ENCODE assay signal across 8 cellular contexts in genomic region chr1:1574721-1575537, GRCh38. TPM values are rescaled to one million over a fixed set of nuclear protein-coding genes. Genes with fewer than 3 reads are reported as not detected.
DNase-seq lines count a peak whose midpoint lies in the region; FAIRE-seq and TF ChIP-seq lines count a peak whose summit lies in the region.

Gene SSU72 (minus strand): TSS chr1:1574863. CDS start chr1:1574557, 306 bp downstream.

- H4K5ac ChIP-seq in H9 (ENCODE audit: insufficient read length, low read depth, low read length): peak within 1 kb of the TSS; percentile 95

- H3K23ac ChIP-seq in H9 (ENCODE audit: insufficient read length, low read depth, low read length): no peak within 1 kb of the TSS

- no peaks in the 10 kb centered on the region for H3K79me1 ChIP-seq in H9 (ENCODE audit: insufficient read depth, low read depth, low read length, poor library complexity, severe bottlenecking)

- H3K36me3 ChIP-seq in ES-I3 (ENCODE audit: insufficient read depth, low read length): peaks cover 2% of the 10 kb centered on the region; the same call in 1 of the 2 replicates
- H3K36me3 ChIP-seq in SJSA1: peaks cover 36% of the 10 kb centered on the region

- TF ChIP-seq CTCF in H9 (conservative IDR thresholded peaks at IDR 0.05): no peak

- no peak for FAIRE-seq in frontal cortex (lab: Jason Lieb, UNC)

- H3K27me3 Mint-ChIP-seq in H9 (ENCODE audit: low read depth): peaks cover 13% of the 10 kb centered on the region

- peak within 1 kb of the TSS; percentile 98 for H3K18ac ChIP-seq in H9 (ENCODE audit: insufficient read length, low read depth, low read length)

- H2BK5ac ChIP-seq in H9 (ENCODE audit: insufficient read length, low read length): peak within 1 kb of the TSS; percentile 69

- H3K4ac ChIP-seq in H9 (ENCODE audit: low read depth, low read length): peak within 1 kb of the TSS; percentile 50; the same call in 1 of the 2 replicates

- H2BK12ac ChIP-seq in H9 (ENCODE audit: insufficient read length, low read depth, low read length): no peak within 1 kb of the TSS

- peak within 1 kb of the TSS; percentile 39 for H2BK120ac ChIP-seq in H9 (ENCODE audit: low read depth, low read length, poor library complexity, severe bottlenecking)

- H3K4me1 ChIP-seq in ES-I3 (ENCODE audit: insufficient read depth, low read length) (no peaks in the 10 kb centered on the region), H9 (ENCODE audit: insufficient read depth, low read length) (no peaks in the 10 kb centered on the region), SJSA1 (replicated peaks) (peaks cover 15% of the 10 kb centered on the region)

- H4K20me1 ChIP-seq in H9 (ENCODE audit: control insufficient read depth, insufficient read depth, insufficient read length): no peaks in the 10 kb centered on the region

- H3K4me3 Mint-ChIP-seq in H9: peak within 1 kb of the TSS; percentile 96 to 99

- H2BK20ac ChIP-seq in H9 (ENCODE audit: low read depth, low read length, poor library complexity, severe bottlenecking): no peak within 1 kb of the TSS

- H3K27me3 ChIP-seq in H9 (ENCODE audit: insufficient read depth, low read length) (no peaks in the 10 kb centered on the region), SJSA1 (replicated peaks) (no peaks in the 10 kb centered on the region; the same call in 1 of the 2 replicates)

- H3K36me3 Mint-ChIP-seq in H9 (ENCODE audit: insufficient read depth in 1 of 3, low read depth in 3 of 3): peaks cover 10 to 26% (median 16%) of the 10 kb centered on the region in 3 experiments

- H2AFZ ChIP-seq in H9 (ENCODE audit: low read length): no peak within 1 kb of the TSS

- H3K9ac ChIP-seq in ES-I3 (ENCODE audit: low read depth, low read length): peak within 1 kb of the TSS; percentile 97
- H3K9ac ChIP-seq in H9 (ENCODE audit: extremely low read depth, insufficient read length, low read length): peak within 1 kb of the TSS; percentile 97

- H4K91ac ChIP-seq in H9 (ENCODE audit: insufficient read length, low read depth, low read length): peak within 1 kb of the TSS; percentile 85

- no peaks in the 10 kb centered on the region for H3K9me3 ChIP-seq in ES-I3 (ENCODE audit: control insufficient read depth, insufficient read depth, low read length)
- H3K9me3 ChIP-seq in H9 (ENCODE audit: control insufficient read depth, low read depth, low read length): no peaks in the 10 kb centered on the region
- H3K9me3 ChIP-seq in SJSA1 (replicated peaks): 0 out of 2 replicates have a peak, but pooled peaks cover 5% of the 10 kb centered on the region

- H2AK5ac ChIP-seq in H9 (ENCODE audit: insufficient read length, low read length): no peak within 1 kb of the TSS

- peak within 1 kb of the TSS; percentile 61 for H4K8ac ChIP-seq in H9 (replicated peaks; ENCODE audit: insufficient read length, low read depth, low read length)

- peaks cover 0 to 3% of the 10 kb centered on the region in 2 experiments; a peak in 1 of 5 replicates for H3K9me3 Mint-ChIP-seq in H9

- H3K14ac ChIP-seq in H9 (ENCODE audit: insufficient read depth, low read length): peak within 1 kb of the TSS; percentile 99

- peaks cover 31% of the 10 kb centered on the region for H3K79me2 ChIP-seq in H9 (ENCODE audit: insufficient read depth, low read length)

- peak within 1 kb of the TSS; percentile 100 for H3K4me3 ChIP-seq in SJSA1

- no peak within 1 kb of the TSS for H3K56ac ChIP-seq in H9 (ENCODE audit: insufficient read length, low read depth, low read length)

- H2BK15ac ChIP-seq in H9 (ENCODE audit: low read depth, low read length): no peak within 1 kb of the TSS

- peak; percentile 92 for DNase-seq in H9
- DNase-seq in M059J (ENCODE audit: low read depth): peak; percentile 89
- peak; percentile 87 to 92 for DNase-seq in SJSA1 (ENCODE audit: low read depth in 1 of 2, low spot score in 2 of 2)
- DNase-seq in activated naive CD4-positive, alpha-beta T cell (lab: John Stamatoyannopoulos, UW): peak; percentile 79 to 92 (median 90)
- peak; percentile 96 to 97 for DNase-seq in frontal cortex (ENCODE audit: low spot score in 2 of 2)
- peak; percentile 55 for DNase-seq in non-pigmented ciliary epithelial cell (ENCODE audit: low read depth)
- peak; percentile 25 to 92 (median 82) for DNase-seq in substantia nigra (lab: John Stamatoyannopoulos, UW)

- peak within 1 kb of the TSS; percentile 19 for H3K27ac ChIP-seq in H9 (ENCODE audit: insufficient read length, low read depth, low read length)
- H3K27ac ChIP-seq in SJSA1: peak within 1 kb of the TSS; percentile 98
- H3K27ac ChIP-seq in substantia nigra (ENCODE audit: low read depth, low read length, poor library complexity, severe bottlenecking): peak within 1 kb of the TSS; percentile 94

- H3K27ac Mint-ChIP-seq in H9: peak within 1 kb of the TSS; percentile 99 to 100 (median 100)

- peaks cover 11% of the 10 kb centered on the region for H3K23me2 ChIP-seq in H9 (ENCODE audit: insufficient read length, low read depth, low read length, poor library complexity, severe bottlenecking)

- H3K4me1 Mint-ChIP-seq in H9: peaks cover 9 to 17% of the 10 kb centered on the region in 2 experiments

- H3T11ph ChIP-seq in H9 (ENCODE audit: low read length): no peak within 1 kb of the TSS

- no CpG with 5 or more reads among the region's 87 CpGs for WGBS in H9 (ENCODE audit: extremely low coverage, insufficient read length, low lambda C conversion rate)

- peak within 1 kb of the TSS; percentile 92 for H3K4me2 ChIP-seq in H9 (ENCODE audit: insufficient read depth, insufficient read length, low read length)

RNA-seq across cellular contexts. Expression of gene SSU72, which starts in this region (rescaled TPM):
- 179 and 186 TPM in 2 replicates for total RNA-seq in H9 (2021)
- 69.3 and 96.9 TPM in 2 replicates for total RNA-seq in M059J (2014; rRNA removed; shearing (Covaris generic))
- 57.2 and 58.6 TPM in 2 replicates for total RNA-seq in SJSA1 (2014; rRNA removed; shearing (Covaris generic))
- 34.2 TPM for total RNA-seq in frontal cortex

Comparison
In these comparisons a context has a peak if more than half of its experiments do, and no peak if none do; other contexts are left out.
1. Peak in every context shown above with its lines: DNase-seq, H3K4me3 ChIP-seq and H3K27ac ChIP-seq.
2. H3K27ac ChIP-seq: peak in every context shown above with its lines; median percentile 98 in SJSA1; 94 in substantia nigra; 19 in H9.